In the genomic region with DNA sequence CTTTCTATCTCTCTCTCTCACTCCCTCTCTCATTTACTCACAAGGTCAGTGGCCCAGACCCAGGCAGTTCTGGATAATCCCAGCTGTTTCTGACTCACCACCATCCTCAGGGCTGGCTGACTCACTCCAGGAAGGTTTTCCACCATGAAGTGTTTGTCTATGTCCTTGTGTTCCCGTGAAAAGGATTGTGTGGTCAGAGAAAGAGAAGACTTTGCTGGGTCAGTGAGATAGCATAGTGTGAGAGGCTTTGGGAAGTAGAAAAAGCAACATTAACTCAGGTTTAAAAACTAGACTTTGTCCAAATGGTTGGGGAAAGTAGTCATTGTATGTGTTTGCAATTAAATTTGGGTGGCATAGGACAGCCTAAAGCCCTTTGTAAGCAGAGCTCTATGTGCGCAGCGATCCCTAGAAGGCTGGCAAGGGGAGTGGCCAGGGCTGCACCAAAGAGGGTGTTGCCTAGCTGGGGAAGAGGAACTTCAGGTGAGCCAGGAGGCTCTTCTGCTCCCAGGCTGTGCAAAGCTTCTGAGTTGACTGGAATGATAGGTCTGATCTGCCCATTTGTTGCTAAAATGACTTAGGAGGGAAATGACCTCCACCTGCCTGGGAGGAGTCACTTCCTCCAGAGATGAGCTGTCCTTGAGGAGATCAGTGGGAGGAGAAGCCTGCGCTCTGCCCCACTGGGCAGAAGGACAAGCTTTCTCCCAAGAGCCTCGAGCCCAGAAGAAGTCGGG, we compare ENCODE assay signal across 8 cellular contexts. TPM values are rescaled to one million over a fixed set of nuclear protein-coding genes. Genes with fewer than 3 reads are reported as not detected.
DNase-seq lines count a peak whose midpoint lies in the region; ATAC-seq, FAIRE-seq and TF ChIP-seq lines count a peak whose summit lies in the region.

No MANE protein-coding gene starts in this region.

- H3K9me2 ChIP-seq in GM23248 (ENCODE audit: insufficient read depth) = no peaks in the 10 kb centered on the region

- no peak for FAIRE-seq in GM19239 (lab: Jason Lieb, UNC)

- WGBS in GM23248 (ENCODE audit: low coverage in 1 of 2, low lambda C conversion rate in 2 of 2, missing lambda C conversion rate in 2 of 2), 2 experiments = 0% methylated on average over 6 of the region's 6 CpGs

- peaks cover 56% of the 10 kb centered on the region for H3K4me1 ChIP-seq in GM23248 (ENCODE audit: insufficient read depth)

- peaks cover 69% of the 10 kb centered on the region for H3F3A ChIP-seq in GM23248 (ENCODE audit: insufficient read depth)

- DNase-seq in GM23248 = peak; percentile 99
- DNase-seq in NCI-H510A treated with DMSO at 0.1 percent for 48 hours (lab: John Stamatoyannopoulos, UW) = peak; percentile 97
- no peak for DNase-seq in endothelial cell (ENCODE audit: low spot score)
- DNase-seq in non-pigmented ciliary epithelial cell (ENCODE audit: low read depth) = peak; percentile 99
- no peak for DNase-seq in NCI-H524 (lab: John Stamatoyannopoulos, UW)
- DNase-seq in GM19239 (ENCODE audit: insufficient read length, low spot score) = no peak

- peaks cover 7% of the 10 kb centered on the region for H3K79me2 ChIP-seq in GM23248 (ENCODE audit: insufficient read depth)

- peak overlapping the region; percentile 77 for H3K4me2 ChIP-seq in GM23248 (ENCODE audit: unreplicated experiment)

- H3K36me3 Mint-ChIP-seq in endothelial cell (ENCODE audit: low read depth, unreplicated experiment) = no peaks in the 10 kb centered on the region

- peak overlapping the region; percentile 97 for H3K27ac ChIP-seq in GM23248

- in situ Hi-C loops in GM23248 (cut with MboI) = no loop called here

- H3K4me3 ChIP-seq in GM23248 = peak overlapping the region; percentile 53

- H3K27me3 Mint-ChIP-seq in endothelial cell (ENCODE audit: unreplicated experiment) = peaks cover 3% of the 10 kb centered on the region

- peaks cover 60% of the 10 kb centered on the region for H3K4me1 Mint-ChIP-seq in endothelial cell (ENCODE audit: unreplicated experiment)

- no peaks in the 10 kb centered on the region for H3K9me3 Mint-ChIP-seq in endothelial cell (ENCODE audit: unreplicated experiment)

- no peak for ATAC-seq in GM19467 (IDR thresholded peaks at IDR 0.05; ENCODE audit: unreplicated experiment)
- ATAC-seq in GM18517 (IDR thresholded peaks at IDR 0.05; ENCODE audit: unreplicated experiment) = no peak

- TF ChIP-seq CTCF in endothelial cell (IDR thresholded peaks at IDR 0.05; ENCODE audit: unreplicated experiment) = no peak

- H3K27ac Mint-ChIP-seq in endothelial cell (ENCODE audit: unreplicated experiment) = peak overlapping the region; percentile 5

- H3K27me3 ChIP-seq in GM23248 (replicated peaks; ENCODE audit: insufficient read depth) = no peaks in the 10 kb centered on the region

- H3K4me3 Mint-ChIP-seq in endothelial cell (ENCODE audit: unreplicated experiment) = no peak overlapping the region

- no peaks in the 10 kb centered on the region for H3K9me3 ChIP-seq in GM23248 (ENCODE audit: low read depth)

- H2AFZ ChIP-seq in GM23248 = peak overlapping the region; percentile 68

- no peaks in the 10 kb centered on the region for H4K20me1 ChIP-seq in GM23248 (ENCODE audit: insufficient read depth)

- H3K36me3 ChIP-seq in GM23248 (ENCODE audit: low read depth) = no peaks in the 10 kb centered on the region

- peak overlapping the region; percentile 76 for H3K9ac ChIP-seq in GM23248

RNA-seq across cellular contexts. Expression of gene CAPN2, which starts 4.9 kb away (rescaled TPM):
- total RNA-seq in GM23248 (2014; rRNA removed; shearing (Covaris generic)) = 214 and 223 TPM in 2 replicates
- 261 and 272 TPM in 2 replicates for polyA plus RNA-seq in GM23248 (2016; fragmentation: Nextera tagmentation; extraction: Ambion mirVana)
- total RNA-seq in endothelial cell (ENCODE audit: unreplicated experiment) = 184 TPM

RNA-seq across cellular contexts. Expression of gene CAPN8, which starts 41.9 kb away (rescaled TPM):
- total RNA-seq in GM23248 (2014; rRNA removed; shearing (Covaris generic)) = 0.25 TPM in 1 of 2 replicates, not detected in the other
- polyA plus RNA-seq in GM23248 (2016; fragmentation: Nextera tagmentation; extraction: Ambion mirVana) = not detected in 2 replicates
- total RNA-seq in endothelial cell (ENCODE audit: unreplicated experiment) = 0.13 TPM

Comparison
In these comparisons a context has a peak if more than half of its experiments do, and no peak if none do; other contexts are left out.
1. DNase-seq: peak in GM23248 (single experiment), NCI-H510A treated with DMSO at 0.1 percent for 48 hours (single experiment) and non-pigmented ciliary epithelial cell (single experiment); none in endothelial cell (single experiment), NCI-H524 (0 of 2) and GM19239 (single experiment).